In the genomic region with DNA sequence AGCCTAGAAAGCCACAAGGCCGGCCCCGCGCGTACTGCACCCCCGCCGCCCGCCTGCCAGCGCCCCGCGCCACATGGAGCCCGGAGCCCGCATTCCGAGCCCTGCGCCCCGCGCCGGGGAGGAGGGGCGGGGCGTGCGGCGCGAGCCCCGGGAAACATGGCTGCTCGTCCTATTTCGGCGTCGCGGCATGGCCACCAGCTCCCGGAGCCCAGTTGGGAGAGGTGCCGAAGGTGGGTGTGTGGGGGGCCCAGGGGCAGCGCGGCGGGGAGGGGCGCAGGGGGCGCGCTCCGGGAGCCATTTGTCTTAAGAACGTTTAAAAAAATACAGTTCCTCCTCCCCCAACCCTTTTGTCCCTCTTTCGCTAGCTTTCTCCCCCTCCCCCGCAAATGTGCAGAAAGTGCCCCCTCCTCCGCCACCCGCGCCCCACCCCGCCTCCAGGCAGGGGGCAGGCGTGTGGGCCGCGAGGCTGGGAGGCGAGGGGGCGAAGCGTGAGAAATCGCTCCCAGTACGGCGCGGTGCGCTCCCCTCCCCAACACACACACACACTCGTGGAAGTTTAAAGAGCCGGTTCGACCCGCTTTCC, we compare ENCODE assay signal across 8 cellular contexts. TPM values are rescaled to one million over a fixed set of nuclear protein-coding genes. Genes with fewer than 3 reads are reported as not detected.
DNase-seq lines count a peak whose midpoint lies in the region; ATAC-seq and TF ChIP-seq lines count a peak whose summit lies in the region.

No MANE protein-coding gene starts in this region.

- H3K9me3 Mint-ChIP-seq in IgD-negative memory B cell: no peaks in the 10 kb centered on the region

- TF ChIP-seq EP300 in tibial nerve (IDR thresholded peaks at IDR 0.05): peak in 1 of 2 donors; percentile 52

- DNase-seq in Daoy (ENCODE audit: low read depth): peak; percentile 77
- peak; percentile 78 to 89 for DNase-seq in SJSA1 (ENCODE audit: low read depth in 1 of 2, low spot score in 2 of 2)
- DNase-seq in activated naive CD4-positive, alpha-beta T cell treated with anti-CD3 and anti-CD28 coated beads, Interleukin-2, amount 50 U/mL, for 16 hours: peak; percentile 75
- peak; percentile 76 for DNase-seq in globus pallidus (ENCODE audit: low spot score)
- peak; percentile 96 for DNase-seq in osteoblast (ENCODE audit: insufficient read length, low spot score, missing footprints)
- peak; percentile 31 to 41 for DNase-seq in tibial nerve (ENCODE audit: low spot score in 2 of 2)

- H4K20me1 ChIP-seq in osteoblast (ENCODE audit: insufficient read depth, low read length): peaks cover 16% of the 10 kb centered on the region

- peaks cover 37 to 47% (median 40%) of the 10 kb centered on the region in 3 donors for H3K4me1 Mint-ChIP-seq in IgD-negative memory B cell

- peaks cover 1% of the 10 kb centered on the region for H3K27me3 Mint-ChIP-seq in IgD-negative memory B cell

- 0 to 1% methylated on average over 49 to 53 of the region's 59 CpGs for WGBS in tibial nerve, 2 donors

- peak overlapping the region in 2 of 3 donors; percentile 63 to 98 for H3K27ac Mint-ChIP-seq in IgD-negative memory B cell

- peaks cover 76% of the 10 kb centered on the region for H3K79me2 ChIP-seq in osteoblast (ENCODE audit: insufficient read depth, low read length)

- H3K36me3 Mint-ChIP-seq in IgD-negative memory B cell: peaks cover 2% of the 10 kb centered on the region

- TF ChIP-seq POLR2A in tibial nerve (IDR thresholded peaks at IDR 0.05): peak in 1 of 2 donors; percentile 42

- H3K4me3 Mint-ChIP-seq in IgD-negative memory B cell: peak overlapping the region; percentile 83 to 100 (median 90)

- H3K4me1 ChIP-seq in SJSA1 (replicated peaks) (peaks cover 19% of the 10 kb centered on the region), osteoblast (ENCODE audit: insufficient read depth, low read length) (peaks cover 28% of the 10 kb centered on the region), tibial nerve (peaks cover 0 to 46% (median 31%) of the 10 kb centered on the region in 4 donors)

- TF ChIP-seq CTCF in osteoblast (IDR thresholded peaks at IDR 0.05; ENCODE audit: extremely low read depth, low read depth, low read length): no peak
- TF ChIP-seq CTCF in tibial nerve (IDR thresholded peaks at IDR 0.05): no peak

- peaks cover 26% of the 10 kb centered on the region for H3K36me3 ChIP-seq in SJSA1
- no peaks in the 10 kb centered on the region for H3K36me3 ChIP-seq in osteoblast (ENCODE audit: insufficient read depth, low read length)
- H3K36me3 ChIP-seq in tibial nerve: no peaks in the 10 kb centered on the region

- H3K4me2 ChIP-seq in osteoblast (ENCODE audit: insufficient read depth, low read length): peak overlapping the region; percentile 100

- no peak overlapping the region for H2AFZ ChIP-seq in osteoblast (ENCODE audit: low read length)

- H3K27me3 ChIP-seq in SJSA1 (replicated peaks) (no peaks in the 10 kb centered on the region), osteoblast (ENCODE audit: insufficient read depth, low read length) (no peaks in the 10 kb centered on the region), tibial nerve (no peaks in the 10 kb centered on the region)

- H3K9me3 ChIP-seq in SJSA1 (replicated peaks) (no peaks in the 10 kb centered on the region), osteoblast (ENCODE audit: low read depth, low read length) (no peaks in the 10 kb centered on the region), tibial nerve (no peaks in the 10 kb centered on the region)

- H3K4me3 ChIP-seq in SJSA1: peak overlapping the region; percentile 70
- peak overlapping the region; percentile 93 for H3K4me3 ChIP-seq in osteoblast (ENCODE audit: insufficient read depth, low read length)
- H3K4me3 ChIP-seq in tibial nerve: peak overlapping the region; percentile 69 to 99 (median 85)

- H3K27ac ChIP-seq in SJSA1 (peak overlapping the region; percentile 99), osteoblast (ENCODE audit: low read depth, low read length) (peak overlapping the region; percentile 89), tibial nerve (peak overlapping the region; percentile 93 to 99 (median 98))

- ATAC-seq in GM19395 (IDR thresholded peaks at IDR 0.05; ENCODE audit: unreplicated experiment): no peak

RNA-seq across cellular contexts. Expression of gene ANP32A, which starts 2.5 kb away (rescaled TPM):
- 104 and 152 TPM in 2 replicates for total RNA-seq in Daoy (2014; rRNA removed; shearing (Covaris generic))
- polyA plus RNA-seq in IgD-negative memory B cell: 110 TPM
- 91.2 and 110 TPM in 2 replicates for total RNA-seq in SJSA1 (2014; rRNA removed; shearing (Covaris generic))
- total RNA-seq in osteoblast (27.4 and 29.7 TPM in 2 replicates), tibial nerve (10 to 100 TPM; 33.1 to 65.1 (median 41.1) TPM)

Comparison
In these comparisons a context has a peak if more than half of its experiments do, and no peak if none do; other contexts are left out.
1. DNase-seq: peak in every context shown above with its lines; median percentile 96 in osteoblast; 84 in SJSA1; 77 in Daoy; 76 in globus pallidus; 75 in activated naive CD4-positive, alpha-beta T cell treated with anti-CD3 and anti-CD28 coated beads, Interleukin-2, amount 50 U/mL, for 16 hours; 36 in tibial nerve.